In genomic region chr4:13529130-13529919, GRCh38 we compare ENCODE assay signal across 20 cellular contexts. TPM values are rescaled to one million over a fixed set of nuclear protein-coding genes. Genes with fewer than 3 reads are reported as not detected.
A peak's percentile ranks its signal among the peaks of the same experiment; 100 is the strongest.
DNase-seq lines count a peak whose midpoint lies in the region; ATAC-seq, FAIRE-seq and TF ChIP-seq lines count a peak whose summit lies in the region.
"Had no signal": no experiment of that assay in that cellular context is flagged by ENCODE, and none has a peak within 500 bp of the region (broad histone marks: within the 10 kb centered on the region; RNA-seq: fewer than 3 reads in every experiment).

No MANE protein-coding gene starts in this region.

- H3K9me3 Mint-ChIP-seq in CD4-positive, alpha-beta memory T cell: peaks cover 0 to 29% (median 17%) of the 10 kb centered on the region in 8 donors
- H3K9me3 Mint-ChIP-seq: activated T-cell treated with anti-CD3 and anti-CD28 coated beads, Interleukin-2, amount 50 U/mL, for 4 hours had no signal

- no peak for ATAC-seq in GM19035 (IDR thresholded peaks at IDR 0.05; ENCODE audit: unreplicated experiment)
- ATAC-seq in HG02642 (IDR thresholded peaks at IDR 0.05; ENCODE audit: poor library complexity, unreplicated experiment): no peak
- ATAC-seq in GM21737 (IDR thresholded peaks at IDR 0.05; ENCODE audit: unreplicated experiment): no peak
- ATAC-seq: esophagus mucosa had no signal

- H3K27ac Mint-ChIP-seq in CD4-positive, alpha-beta memory T cell: peak overlapping the region in 2 of 7 donors; percentile 1 to 40

- no peak for TF ChIP-seq CTCF in OCI-LY3 (IDR thresholded peaks at IDR 0.05; ENCODE audit: low read depth, low read length)
- no peak for TF ChIP-seq CTCF in kidney (IDR thresholded peaks at IDR 0.05; ENCODE audit: borderline replicate concordance, extremely low read depth, insufficient read depth)

- no peaks in the 10 kb centered on the region for H3K36me3 Mint-ChIP-seq in CD4-positive, alpha-beta memory T cell

- CTCF ChIA-PET in CD4-positive, alpha-beta memory T cell (lab: Charles Lee; ENCODE audit: partially characterized antibody): no interaction called here

- intact Hi-C loops in CD4-positive, alpha-beta memory T cell (cut with micrococcal nuclease): no loop called here
- intact Hi-C loops in kidney (cut with DNase I): no loop called here

- peak overlapping the region in 6 of 8 donors; percentile 27 to 73 (median 40) for H3K4me3 Mint-ChIP-seq in CD4-positive, alpha-beta memory T cell

- no peak overlapping the region for H3K27ac ChIP-seq in CD4-positive, alpha-beta memory T cell (ENCODE audit: low read depth, low read length)
- 0 out of 2 replicates have a peak overlapping the region, but pooled peaks have one; percentile 16 for H3K27ac ChIP-seq in OCI-LY3 (ENCODE audit: low read length)
- no peak overlapping the region for H3K27ac ChIP-seq in kidney (ENCODE audit: low read depth in 2 of 2, low read length in 2 of 2)
- H3K27ac ChIP-seq: ascending aorta, colonic mucosa, hepatocyte, left lung, PC-9, transverse colon had no signal

- no peak for FAIRE-seq in kidney (lab: Jason Lieb, UNC)
- FAIRE-seq: G401.6 had no signal

- POLR2A ChIA-PET in CD4-positive, alpha-beta memory T cell (lab: Charles Lee; ENCODE audit: partially characterized antibody): no interaction called here

- no peaks in the 10 kb centered on the region for H3K36me3 ChIP-seq in CD4-positive, alpha-beta memory T cell (ENCODE audit: insufficient read depth, low read length)
- H3K36me3 ChIP-seq in OCI-LY3 (replicated peaks; ENCODE audit: low read depth, low read length) (no peaks in the 10 kb centered on the region), kidney (ENCODE audit: control insufficient read depth in 1 of 2, insufficient read depth in 2 of 2, low read length in 2 of 2) (no peaks in the 10 kb centered on the region)
- H3K36me3 ChIP-seq: ascending aorta, colonic mucosa, left lung, transverse colon had no signal

- H3K27me3 ChIP-seq in CD4-positive, alpha-beta memory T cell (ENCODE audit: insufficient read depth, low read length): peaks cover 87% of the 10 kb centered on the region
- peaks cover 27% of the 10 kb centered on the region for H3K27me3 ChIP-seq in OCI-LY3 (ENCODE audit: low read depth, low read length)

- no peak overlapping the region for H2AFZ ChIP-seq in OCI-LY3 (ENCODE audit: low read depth, low read length)
- H2AFZ ChIP-seq: hepatocyte, PC-9 had no signal

- no peak overlapping the region for H3K4me3 ChIP-seq in CD4-positive, alpha-beta memory T cell (ENCODE audit: low read length in 2 of 2)
- H3K4me3 ChIP-seq in OCI-LY3 (ENCODE audit: low read length) (peak overlapping the region; percentile 86), kidney (ENCODE audit: low read length in 2 of 2) (no peak overlapping the region)
- H3K4me3 ChIP-seq: ascending aorta, colonic mucosa, hepatocyte, left lung, PC-9, transverse colon had no signal

- no peaks in the 10 kb centered on the region for H3K79me2 ChIP-seq in OCI-LY3 (ENCODE audit: low read length)
- H3K79me2 ChIP-seq: hepatocyte had no signal

- peak overlapping the region; percentile 71; the same call in 1 of the 2 replicates for H3K9ac ChIP-seq in OCI-LY3 (ENCODE audit: low read length)
- H3K9ac ChIP-seq in kidney (ENCODE audit: low read length in 2 of 2): no peak overlapping the region

- peaks cover 12 to 37% (median 26%) of the 10 kb centered on the region in 4 donors for H3K4me1 Mint-ChIP-seq in CD4-positive, alpha-beta memory T cell

- no peaks in the 10 kb centered on the region for H4K20me1 ChIP-seq in OCI-LY3 (ENCODE audit: insufficient read depth, low read length)

- peaks cover 70 to 79% of the 10 kb centered on the region in 2 donors for H3K27me3 Mint-ChIP-seq in CD4-positive, alpha-beta memory T cell

- H3K4me2 ChIP-seq in OCI-LY3 (ENCODE audit: low read length): peak overlapping the region; percentile 99
- H3K4me2 ChIP-seq: hepatocyte, PC-9 had no signal

- DNase-seq in AG08396 (ENCODE audit: low spot score) (peak; percentile 3), kidney (peak; percentile 66)
- DNase-seq in CD4-positive, alpha-beta memory T cell: no peak
- DNase-seq: activated CD4-positive, CD25-positive, alpha-beta regulatory T cell; activated T-cell treated with anti-CD3 and anti-CD28 coated beads, Interleukin-2, amount 50 U/mL, for 4 hours; colonic mucosa; COR-L47; HCEC 1CT; NCI-H446 treated with DMSO at 0.1 percent for 48 hours; PC-9; transverse colon had no signal

- no peaks in the 10 kb centered on the region for H3K9me3 ChIP-seq in CD4-positive, alpha-beta memory T cell (ENCODE audit: control insufficient read depth in 1 of 2, low read length in 2 of 2)
- no peaks in the 10 kb centered on the region for H3K9me3 ChIP-seq in OCI-LY3 (ENCODE audit: insufficient read depth, low read length)
- peaks cover 3 to 5% of the 10 kb centered on the region in 2 donors for H3K9me3 ChIP-seq in kidney (ENCODE audit: control insufficient read depth in 1 of 2, low read length in 2 of 2)
- H3K9me3 ChIP-seq: colonic mucosa, transverse colon had no signal

- H3K4me1 ChIP-seq in CD4-positive, alpha-beta memory T cell (ENCODE audit: insufficient read depth, low read length): peaks cover 27% of the 10 kb centered on the region
- H3K4me1 ChIP-seq in OCI-LY3 (ENCODE audit: low read length) (peaks cover 16% of the 10 kb centered on the region), kidney (ENCODE audit: control insufficient read depth in 1 of 2, insufficient read depth in 1 of 2, low read depth in 1 of 2, low read length in 2 of 2) (peaks cover 0 to 4% of the 10 kb centered on the region in 2 donors)
- H3K4me1 ChIP-seq: colonic mucosa had no signal

RNA-seq across cellular contexts. Expression of gene NKX3-2, which starts 15.0 kb away (rescaled TPM):
- total RNA-seq in CD4-positive, alpha-beta memory T cell: not detected
- not detected for polyA plus RNA-seq in CD4-positive, alpha-beta memory T cell
- not detected for total RNA-seq in kidney
- 0.17 TPM for polyA plus RNA-seq in kidney (ENCODE audit: insufficient read depth, low read depth, low replicate concordance)
- total RNA-seq: activated T-cell treated with anti-CD3 and anti-CD28 coated beads, Interleukin-2, amount 50 U/mL, for 4 hours; ascending aorta; esophagus mucosa; left lung; PC-9 had no signal

RNA-seq across cellular contexts. Expression of gene RAB28, which starts 45.2 kb away (rescaled TPM):
- total RNA-seq in CD4-positive, alpha-beta memory T cell: 10 to 100 TPM; 13.3 to 14.0 TPM
- 10 to 100 TPM; 17.8 to 20.6 TPM for polyA plus RNA-seq in CD4-positive, alpha-beta memory T cell
- total RNA-seq in kidney: 16.2 TPM
- 19.1 TPM for polyA plus RNA-seq in kidney (ENCODE audit: insufficient read depth, low read depth, low replicate concordance)

Comparison
In these comparisons a context has a peak if more than half of its experiments do, and no peak if none do; other contexts are left out.
1. DNase-seq: peak in AG08396 (single experiment) and kidney (single experiment); none in CD4-positive, alpha-beta memory T cell (0 of 5).